ENCODE assay signal across 10 cellular contexts in genomic region chr6:91498576-91498975, GRCh38.
"Had no signal": no experiment of that assay in that cellular context is flagged by ENCODE, and none has a peak within 500 bp of the region (broad histone marks: within the 10 kb centered on the region; RNA-seq: fewer than 3 reads in every experiment).

No MANE protein-coding gene starts in this region.

- H3K36me3 Mint-ChIP-seq: IgD-negative memory B cell had no signal

- H3K9ac ChIP-seq: GM23248, KMS-11 had no signal

- H3K4me1 Mint-ChIP-seq: IgD-negative memory B cell had no signal

- H3K27ac ChIP-seq: GM23248, HL-60, KMS-11 had no signal

- H3K27ac Mint-ChIP-seq: HFFc6, IgD-negative memory B cell had no signal

- H3K4me3 Mint-ChIP-seq: HFFc6, IgD-negative memory B cell had no signal

- H2AFZ ChIP-seq: GM23248 had no signal

- H3K4me1 ChIP-seq: HAP-1 had no signal

- DNase-seq: GM23248, H7, HFFc6, KBM-7 had no signal

- FAIRE-seq: HepG2 had no signal

- H3K27me3 Mint-ChIP-seq: IgD-negative memory B cell had no signal

- ATAC-seq: HCT116, HepG2 had no signal

- H3K36me3 ChIP-seq: HAP-1 had no signal

- H3K4me2 ChIP-seq: KMS-11 had no signal

- H3K9me3 ChIP-seq: HAP-1 had no signal

- H3K4me3 ChIP-seq: GM23248, HAP-1 had no signal
